In genomic region chr10:7711075-7711474, GRCh38 we compare ENCODE assay signal across 4 cellular contexts. TPM values are rescaled to one million over a fixed set of nuclear protein-coding genes. Genes with fewer than 3 reads are reported as not detected.
"Had no signal": no experiment of that assay in that cellular context is flagged by ENCODE, and none has a peak within 500 bp of the region (broad histone marks: within the 10 kb centered on the region; RNA-seq: fewer than 3 reads in every experiment).

No MANE protein-coding gene starts in this region.

RNA-seq across cellular contexts. Expression of gene ITIH2, which starts 8.0 kb away (rescaled TPM):
- total RNA-seq: HT-29, HT1080, IMR-90 had no signal
- polyA plus RNA-seq: IgD-negative memory B cell, IMR-90 had no signal

RNA-seq across cellular contexts. Expression of gene ITIH5, which starts 44.3 kb away (rescaled TPM):
- total RNA-seq: HT-29, HT1080 had no signal
- polyA plus RNA-seq: IgD-negative memory B cell had no signal
